Comparison of ENCODE assay signal across 15 cellular contexts in the genomic region with DNA sequence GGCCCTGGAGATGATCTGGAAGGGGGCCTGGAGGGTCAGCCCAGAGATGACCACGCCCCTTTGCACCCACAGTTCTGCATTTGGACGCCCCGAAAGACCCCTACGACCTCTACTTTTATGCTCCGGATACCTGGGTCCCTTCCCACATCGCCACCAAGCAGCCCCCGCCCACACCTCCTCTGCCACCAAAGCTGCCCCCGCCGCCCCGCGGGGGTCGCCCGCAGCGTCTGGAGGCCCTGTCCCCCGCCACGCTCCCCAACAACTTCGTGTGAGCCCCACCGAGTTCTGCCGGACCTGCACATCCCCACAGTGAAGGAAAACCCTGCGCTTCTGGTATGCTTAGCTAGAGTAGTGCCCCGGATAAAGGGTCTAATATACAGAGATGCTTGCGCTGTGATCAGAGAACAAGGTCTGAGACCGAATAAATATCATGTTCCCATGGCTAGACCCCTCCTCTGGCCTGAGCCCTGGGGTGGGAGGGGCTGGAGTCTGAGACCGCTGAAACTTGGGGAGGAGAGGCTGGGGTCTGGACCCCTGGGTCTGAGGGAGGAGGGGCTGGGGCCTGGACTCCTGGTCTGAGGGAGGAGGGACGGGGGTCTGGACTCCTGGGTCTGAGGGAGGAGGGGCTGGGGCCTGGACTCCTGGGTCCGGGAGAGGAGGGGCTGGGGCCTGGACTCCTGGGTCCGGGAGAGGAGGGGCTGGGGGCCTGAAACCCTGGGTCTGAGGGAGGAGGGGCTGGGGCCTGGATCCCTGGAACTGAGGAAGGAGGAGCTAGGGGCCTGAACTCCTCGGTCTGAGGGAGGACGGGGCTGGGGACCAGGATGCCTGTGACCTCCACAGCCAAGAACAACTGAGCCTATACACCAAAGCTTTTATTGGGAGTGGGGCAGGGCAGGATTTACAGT. TPM values are rescaled to one million over a fixed set of nuclear protein-coding genes. Genes with fewer than 3 reads are reported as not detected.
A peak's percentile ranks its signal among the peaks of the same experiment; 100 is the strongest.
DNase-seq lines count a peak whose midpoint lies in the region; ATAC-seq, FAIRE-seq and TF ChIP-seq lines count a peak whose summit lies in the region.
"Had no signal": no experiment of that assay in that cellular context is flagged by ENCODE, and none has a peak within 500 bp of the region (broad histone marks: within the 10 kb centered on the region; RNA-seq: fewer than 3 reads in every experiment).

No MANE protein-coding gene starts in this region.

- intact Hi-C loops in K562 (cut with micrococcal nuclease): no loop called here
- intact Hi-C loops in left lung (cut with DNase I): no loop called here

- peak overlapping the region; percentile 12; the same call in 1 of the 2 replicates for H3K4me3 ChIP-seq in K562
- H3K4me3 ChIP-seq in left lung: no peak overlapping the region

- no TSS peak for BruUV-seq in K562 (replicated peaks; lab: Mats Ljungman, UMichigan)

- no peak for DNase-seq in stimulated activated naive CD8-positive, alpha-beta T cell treated with anti-CD3 and anti-CD28 coated beads, Interleukin-15, Interleukin-2, amounts not matched to agents 100 U/mL and 50 U/mL, for 24 hours
- DNase-seq in K562 (ENCODE audit: extremely low read depth in 1 of 4, low spot score in 3 of 4): no peak
- DNase-seq in memory B cell (ENCODE audit: low spot score in 2 of 2): no peak
- DNase-seq in type B pancreatic cell (ENCODE audit: extremely low spot score, unreplicated experiment): no peak
- DNase-seq in HPDE6-E6E7 (ENCODE audit: extremely low spot score): no peak
- DNase-seq in left lung: no peak
- DNase-seq in 8988T: no peak
- DNase-seq: foreskin melanocyte, NCI-H187 treated with DMSO at 0.1 percent for 48 hours had no signal

- H3K36me3 ChIP-seq in K562 (ENCODE audit: control insufficient read depth, insufficient read depth, low read length) (no peaks in the 10 kb centered on the region; the same call in 2 of the 3 replicates), left lung (no peaks in the 10 kb centered on the region)

- no peak for ATAC-seq in stimulated activated naive CD8-positive, alpha-beta T cell treated with anti-CD3 and anti-CD28 coated beads, Interleukin-15, Interleukin-2, amounts not matched to agents 100 U/mL and 50 U/mL, for 24 hours
- ATAC-seq in K562 (no peak), memory B cell (ENCODE audit: low read depth) (no peak), left lung (no peak)

- H4K20me1 ChIP-seq in K562 (replicated peaks; ENCODE audit: control insufficient read depth, insufficient read depth, low read length): no peaks in the 10 kb centered on the region

- no peak for TF ChIP-seq RAD21 in K562 (CRISPR knock-in tag; conservative IDR thresholded peaks at IDR 0.05 in 1 of 2, IDR thresholded peaks at IDR 0.05 in 1 of 2)

- peaks cover 9% of the 10 kb centered on the region for H3K79me2 ChIP-seq in K562 (ENCODE audit: control insufficient read depth, insufficient read depth, low read length)

- H3K9me3 Mint-ChIP-seq in stimulated activated naive CD8-positive, alpha-beta T cell treated with anti-CD3 and anti-CD28 coated beads, Interleukin-15, Interleukin-2, amounts not matched to agents 100 ng/mL and 50 ng/mL, for 24 hours: no peaks in the 10 kb centered on the region
- H3K9me3 Mint-ChIP-seq in memory B cell (no peaks in the 10 kb centered on the region), type B pancreatic cell (no peaks in the 10 kb centered on the region)

- no peak for TF ChIP-seq POLR2A in K562 (conservative IDR thresholded peaks at IDR 0.05)

- no peaks in the 10 kb centered on the region for H3K36me3 Mint-ChIP-seq in stimulated activated naive CD8-positive, alpha-beta T cell treated with anti-CD3 and anti-CD28 coated beads, Interleukin-15, Interleukin-2, amounts not matched to agents 100 ng/mL and 50 ng/mL, for 24 hours (ENCODE audit: low read depth)
- H3K36me3 Mint-ChIP-seq in memory B cell (peaks cover 1% of the 10 kb centered on the region), type B pancreatic cell (no peaks in the 10 kb centered on the region)

- CTCF ChIA-PET in K562 (lab: Yijun Ruan, JAX; ENCODE audit: low intra/inter-chr PET ratio): no interaction called here

- H2AFZ ChIP-seq in K562 (ENCODE audit: low read depth, low read length): no peak overlapping the region; the same call in 1 of the 2 replicates

- no peak for FAIRE-seq in K562 (lab: Jason Lieb, UNC)

- peak overlapping the region; percentile 56 for H3K4me3 Mint-ChIP-seq in stimulated activated naive CD8-positive, alpha-beta T cell treated with anti-CD3 and anti-CD28 coated beads, Interleukin-15, Interleukin-2, amounts not matched to agents 100 ng/mL and 50 ng/mL, for 24 hours
- H3K4me3 Mint-ChIP-seq in memory B cell: peak overlapping the region; percentile 67
- H3K4me3 Mint-ChIP-seq in type B pancreatic cell: peak overlapping the region; percentile 79

- TF ChIP-seq CTCF in K562 (IDR thresholded peaks at IDR 0.05 in 2 of 3, conservative IDR thresholded peaks at IDR 0.05 in 1 of 3; ENCODE audit: insufficient read depth in 2 of 3, low read depth in 1 of 3, low read length in 3 of 3): no peak
- TF ChIP-seq CTCF in type B pancreatic cell (conservative IDR thresholded peaks at IDR 0.05): no peak
- TF ChIP-seq CTCF in left lung (IDR thresholded peaks at IDR 0.05): no peak

- H3K9me3 ChIP-seq in K562 (replicated peaks; ENCODE audit: control insufficient read depth, insufficient read depth, low read depth, low read length) (no peaks in the 10 kb centered on the region), left lung (no peaks in the 10 kb centered on the region)

- TF ChIP-seq EP300 in K562 (IDR thresholded peaks at IDR 0.05; ENCODE audit: low read length): no peak

- WGBS in K562 (ENCODE audit: insufficient coverage, low coverage, missing lambda C conversion rate): 70% methylated on average over 11 of the region's 29 CpGs

- peaks cover 38% of the 10 kb centered on the region for H3K4me1 Mint-ChIP-seq in stimulated activated naive CD8-positive, alpha-beta T cell treated with anti-CD3 and anti-CD28 coated beads, Interleukin-15, Interleukin-2, amounts not matched to agents 100 ng/mL and 50 ng/mL, for 24 hours (ENCODE audit: low read depth)
- H3K4me1 Mint-ChIP-seq in memory B cell (peaks cover 50% of the 10 kb centered on the region), type B pancreatic cell (ENCODE audit: unreplicated experiment) (peaks cover 22% of the 10 kb centered on the region)

- POLR2A ChIA-PET in K562 (lab: Yijun Ruan, JAX): interaction anchor here (0.7 to 1.7 kb wide), 4 partner anchors 12 to 46 kb away, joined by 3 to 4 read pairs (median 4); a partner anchor contains a TSS

- H3K27me3 Mint-ChIP-seq in stimulated activated naive CD8-positive, alpha-beta T cell treated with anti-CD3 and anti-CD28 coated beads, Interleukin-15, Interleukin-2, amounts not matched to agents 100 ng/mL and 50 ng/mL, for 24 hours: peaks cover 89% of the 10 kb centered on the region
- H3K27me3 Mint-ChIP-seq in memory B cell: peaks cover 65% of the 10 kb centered on the region
- peaks cover 93% of the 10 kb centered on the region for H3K27me3 Mint-ChIP-seq in type B pancreatic cell

- in situ Hi-C loops in K562 (cut with MboI): no loop called here

- no peak overlapping the region for H3K27ac Mint-ChIP-seq in stimulated activated naive CD8-positive, alpha-beta T cell treated with anti-CD3 and anti-CD28 coated beads, Interleukin-15, Interleukin-2, amounts not matched to agents 100 ng/mL and 50 ng/mL, for 24 hours
- no peak overlapping the region for H3K27ac Mint-ChIP-seq in memory B cell
- H3K27ac Mint-ChIP-seq in type B pancreatic cell: no peak overlapping the region

- no peaks in the 10 kb centered on the region for H3K9me1 ChIP-seq in K562 (ENCODE audit: control insufficient read depth, insufficient read depth, low read length)

- H3K27ac ChIP-seq in K562 (ENCODE audit: extremely low read depth, low read depth, low read length) (no peak overlapping the region), left lung (no peak overlapping the region)
- H3K27ac ChIP-seq: KMS-11 had no signal

- H3K27me3 ChIP-seq in K562 (ENCODE audit: control insufficient read depth in 2 of 2, insufficient read depth in 2 of 2, low read length in 2 of 2): no peaks in the 10 kb centered on the region
- peaks cover 84 to 100% of the 10 kb centered on the region in 2 donors for H3K27me3 ChIP-seq in left lung

- H3K9ac ChIP-seq in K562 (ENCODE audit: insufficient read depth in 1 of 2, low read depth in 2 of 2, low read length in 2 of 2): peak overlapping the region in 1 of 2 experiments; percentile 87; a peak in 2 of 4 replicates
- H3K9ac ChIP-seq: KMS-11 had no signal

- H3K4me1 ChIP-seq in K562 (replicated peaks in 1 of 2; ENCODE audit: control insufficient read depth in 2 of 2, insufficient read depth in 2 of 2, low read length in 2 of 2): peaks cover 37 to 81% of the 10 kb centered on the region in 2 experiments
- H3K4me1 ChIP-seq in left lung: peaks cover 0 to 15% of the 10 kb centered on the region in 2 donors

- H3K4me2 ChIP-seq in K562 (ENCODE audit: insufficient read depth, low read length): peak overlapping the region; percentile 80; the same call in 1 of the 2 replicates
- H3K4me2 ChIP-seq: KMS-11 had no signal

RNA-seq across cellular contexts. Expression of a gene that starts 3.6 kb away (rescaled TPM):
- 1.3 and 1.6 TPM in 2 replicates for total RNA-seq in K562 (2011; cell fraction: chromatin; rRNA removed; ENCODE audit: low replicate concordance)
- 0.67 and 0.92 TPM in 2 replicates for total RNA-seq in K562 (2011; cell fraction: nucleolus; rRNA removed)
- total RNA-seq in K562 (2011; cell fraction: nucleoplasm; rRNA removed): 0.92 and 1.2 TPM in 2 replicates
- total RNA-seq in K562 (2014; rRNA removed) (0.12 TPM in 1 of 2 replicates, not detected in the other), K562 (2014; rRNA removed; fragmentation: Illumina TruSeq; extraction: Trizol) (not detected in 2 replicates), K562 (2015; rRNA removed; fragmentation: Illumina TruSeq; extraction: Trizol) (0.07 TPM in 1 of 2 replicates, not detected in the other), K562 (2021) (0.11 TPM in 1 of 2 replicates, not detected in the other), type B pancreatic cell (ENCODE audit: low replicate concordance) (not detected in 2 replicates), left lung (not detected)
- polyA plus RNA-seq in K562 (2011; rRNA removed) (0.19 and 0.26 TPM in 2 replicates), K562 (2014; fragmentation: Illumina TruSeq; extraction: Trizol) (0.33 and 0.40 TPM in 2 replicates), K562 (2014; fragmentation: Nextera tagmentation; extraction: Ambion mirVana) (under 1 TPM in 1 of 2 experiments, not detected in 1; 0.06 TPM), K562 (2014; rRNA removed) (0.11 and 0.33 TPM in 2 replicates)
- polyA plus RNA-seq in K562 (2011; cell fraction: cytosol; rRNA removed): 0.18 and 0.30 TPM in 2 replicates
- 1.8 and 2.6 TPM in 2 replicates for polyA plus RNA-seq in K562 (2011; cell fraction: nucleus; rRNA removed)
- polyA plus RNA-seq in K562 (2012): 0.33 and 0.53 TPM in 2 replicates
- polyA minus RNA-seq in K562 (2011; rRNA and poly(A)+ RNA removed): not detected in 2 replicates
- polyA minus RNA-seq in K562 (2011; cell fraction: cytosol; rRNA and poly(A)+ RNA removed): not detected in 2 replicates
- 0.27 and 0.56 TPM in 2 replicates for polyA minus RNA-seq in K562 (2011; cell fraction: nucleus; rRNA and poly(A)+ RNA removed)
- total RNA-seq: dermis microvascular lymphatic vessel endothelial cell, lung microvascular endothelial cell, renal cortical epithelial cell had no signal
- polyA plus RNA-seq: CD14-positive monocyte had no signal

RNA-seq across cellular contexts. Expression of a gene that starts 5.6 kb away (rescaled TPM):
- total RNA-seq in K562 (2011; cell fraction: chromatin; rRNA removed; ENCODE audit: low replicate concordance): not detected in 2 replicates
- not detected in 2 replicates for total RNA-seq in K562 (2011; cell fraction: nucleolus; rRNA removed)
- total RNA-seq in K562 (2011; cell fraction: nucleoplasm; rRNA removed): not detected in 2 replicates
- total RNA-seq in K562 (2014; rRNA removed): 0.61 TPM in 1 of 2 replicates, not detected in the other
- not detected in 2 replicates for total RNA-seq in K562 (2014; rRNA removed; fragmentation: Illumina TruSeq; extraction: Trizol)
- total RNA-seq in K562 (2015; rRNA removed; fragmentation: Illumina TruSeq; extraction: Trizol): not detected in 2 replicates
- total RNA-seq in K562 (2021): 0.60 and 1.3 TPM in 2 replicates
- polyA plus RNA-seq in K562 (2011; rRNA removed): not detected in 2 replicates
- 0.29 and 0.64 TPM in 2 replicates for polyA plus RNA-seq in K562 (2011; cell fraction: cytosol; rRNA removed)
- 0.70 TPM in 1 of 2 replicates, not detected in the other for polyA plus RNA-seq in K562 (2011; cell fraction: nucleus; rRNA removed)
- 0.39 TPM in 1 of 2 replicates, not detected in the other for polyA plus RNA-seq in K562 (2012)
- not detected in 2 replicates for polyA plus RNA-seq in K562 (2014; fragmentation: Illumina TruSeq; extraction: Trizol)
- polyA plus RNA-seq in K562 (2014; fragmentation: Nextera tagmentation; extraction: Ambion mirVana): not detected
- polyA plus RNA-seq in K562 (2014; rRNA removed): not detected in 2 replicates
- polyA minus RNA-seq in K562 (2011; rRNA and poly(A)+ RNA removed): not detected in 2 replicates
- not detected in 2 replicates for polyA minus RNA-seq in K562 (2011; cell fraction: cytosol; rRNA and poly(A)+ RNA removed)
- polyA minus RNA-seq in K562 (2011; cell fraction: nucleus; rRNA and poly(A)+ RNA removed): not detected in 2 replicates
- not detected in 2 replicates for total RNA-seq in type B pancreatic cell (ENCODE audit: low replicate concordance)
- total RNA-seq in left lung: not detected
- total RNA-seq: dermis microvascular lymphatic vessel endothelial cell, lung microvascular endothelial cell, renal cortical epithelial cell had no signal
- polyA plus RNA-seq: CD14-positive monocyte had no signal

RNA-seq across cellular contexts. Expression of a gene that starts 12.5 kb away (rescaled TPM):
- 9.2 and 13.8 TPM in 2 replicates for total RNA-seq in K562 (2011; cell fraction: chromatin; rRNA removed; ENCODE audit: low replicate concordance)
- 11.8 and 13.3 TPM in 2 replicates for total RNA-seq in K562 (2011; cell fraction: nucleolus; rRNA removed)
- 16.4 and 22.1 TPM in 2 replicates for total RNA-seq in K562 (2011; cell fraction: nucleoplasm; rRNA removed)
- 2.4 and 3.2 TPM in 2 replicates for total RNA-seq in K562 (2014; rRNA removed)
- 1.1 TPM in 2 replicates for total RNA-seq in K562 (2014; rRNA removed; fragmentation: Illumina TruSeq; extraction: Trizol)
- 1.4 TPM in 2 replicates for total RNA-seq in K562 (2015; rRNA removed; fragmentation: Illumina TruSeq; extraction: Trizol)
- 9.2 and 9.9 TPM in 2 replicates for total RNA-seq in K562 (2021)
- 4.8 and 7.0 TPM in 2 replicates for polyA plus RNA-seq in K562 (2011; rRNA removed)
- 9.6 and 10.2 TPM in 2 replicates for polyA plus RNA-seq in K562 (2011; cell fraction: cytosol; rRNA removed)
- polyA plus RNA-seq in K562 (2011; cell fraction: nucleus; rRNA removed): 8.6 TPM in 2 replicates
- polyA plus RNA-seq in K562 (2012): 6.9 and 8.3 TPM in 2 replicates
- 12.8 and 15.7 TPM in 2 replicates for polyA plus RNA-seq in K562 (2014; fragmentation: Illumina TruSeq; extraction: Trizol)
- polyA plus RNA-seq in K562 (2014; fragmentation: Nextera tagmentation; extraction: Ambion mirVana): 1 to 10 TPM; 1.7 to 1.8 TPM
- polyA plus RNA-seq in K562 (2014; rRNA removed): 5.5 and 5.7 TPM in 2 replicates
- 4.4 and 4.6 TPM in 2 replicates for polyA minus RNA-seq in K562 (2011; rRNA and poly(A)+ RNA removed)
- 3.5 and 3.8 TPM in 2 replicates for polyA minus RNA-seq in K562 (2011; cell fraction: cytosol; rRNA and poly(A)+ RNA removed)
- 1.8 and 2.4 TPM in 2 replicates for polyA minus RNA-seq in K562 (2011; cell fraction: nucleus; rRNA and poly(A)+ RNA removed)
- 0.19 TPM in 1 of 2 replicates, not detected in the other for total RNA-seq in type B pancreatic cell (ENCODE audit: low replicate concordance)
- under 1 TPM; 0.29 to 0.34 TPM for total RNA-seq in left lung

RNA-seq across cellular contexts. Expression of a gene that starts 22.8 kb away (rescaled TPM):
- total RNA-seq in K562 (2011; cell fraction: chromatin; rRNA removed; ENCODE audit: low replicate concordance): 153 and 228 TPM in 2 replicates
- 123 and 143 TPM in 2 replicates for total RNA-seq in K562 (2011; cell fraction: nucleolus; rRNA removed)
- total RNA-seq in K562 (2011; cell fraction: nucleoplasm; rRNA removed): 145 and 152 TPM in 2 replicates
- total RNA-seq in K562 (2014; rRNA removed) (224 and 233 TPM in 2 replicates), K562 (2014; rRNA removed; fragmentation: Illumina TruSeq; extraction: Trizol) (102 and 112 TPM in 2 replicates), K562 (2015; rRNA removed; fragmentation: Illumina TruSeq; extraction: Trizol) (120 and 125 TPM in 2 replicates), K562 (2021) (161 and 164 TPM in 2 replicates), type B pancreatic cell (ENCODE audit: low replicate concordance) (83.1 and 93.3 TPM in 2 replicates), left lung (10 to 100 TPM; 54.4 to 78.5 TPM)
- polyA plus RNA-seq in K562 (2011; rRNA removed) (137 and 156 TPM in 2 replicates), K562 (2014; fragmentation: Illumina TruSeq; extraction: Trizol) (137 and 156 TPM in 2 replicates), K562 (2014; fragmentation: Nextera tagmentation; extraction: Ambion mirVana) (10 to 100 TPM; 26.5 to 48.0 TPM), K562 (2014; rRNA removed) (199 and 221 TPM in 2 replicates)
- 171 and 200 TPM in 2 replicates for polyA plus RNA-seq in K562 (2011; cell fraction: cytosol; rRNA removed)
- 229 and 274 TPM in 2 replicates for polyA plus RNA-seq in K562 (2011; cell fraction: nucleus; rRNA removed)
- 153 and 156 TPM in 2 replicates for polyA plus RNA-seq in K562 (2012)
- polyA minus RNA-seq in K562 (2011; rRNA and poly(A)+ RNA removed): 105 and 146 TPM in 2 replicates
- polyA minus RNA-seq in K562 (2011; cell fraction: cytosol; rRNA and poly(A)+ RNA removed): 63.5 and 65.9 TPM in 2 replicates
- 52.0 and 62.1 TPM in 2 replicates for polyA minus RNA-seq in K562 (2011; cell fraction: nucleus; rRNA and poly(A)+ RNA removed)

RNA-seq across cellular contexts. Expression of a gene that starts 24.2 kb away (rescaled TPM):
- total RNA-seq in K562 (2011; cell fraction: chromatin; rRNA removed; ENCODE audit: low replicate concordance): 12.5 and 54.5 TPM in 2 replicates
- total RNA-seq in K562 (2011; cell fraction: nucleolus; rRNA removed): 31.5 and 38.2 TPM in 2 replicates
- 31.5 and 34.9 TPM in 2 replicates for total RNA-seq in K562 (2011; cell fraction: nucleoplasm; rRNA removed)
- 46.2 and 52.2 TPM in 2 replicates for total RNA-seq in K562 (2014; rRNA removed)
- total RNA-seq in K562 (2014; rRNA removed; fragmentation: Illumina TruSeq; extraction: Trizol): 2.1 and 2.4 TPM in 2 replicates
- total RNA-seq in K562 (2015; rRNA removed; fragmentation: Illumina TruSeq; extraction: Trizol): 17.0 and 18.6 TPM in 2 replicates
- 36.9 and 40.3 TPM in 2 replicates for total RNA-seq in K562 (2021)
- 7.6 and 12.4 TPM in 2 replicates for polyA plus RNA-seq in K562 (2011; rRNA removed)
- 14.7 and 45.1 TPM in 2 replicates for polyA plus RNA-seq in K562 (2011; cell fraction: cytosol; rRNA removed)
- polyA plus RNA-seq in K562 (2011; cell fraction: nucleus; rRNA removed): 30.5 and 50.7 TPM in 2 replicates
- 26.1 and 43.4 TPM in 2 replicates for polyA plus RNA-seq in K562 (2012)
- 2.2 and 8.9 TPM in 2 replicates for polyA plus RNA-seq in K562 (2014; fragmentation: Illumina TruSeq; extraction: Trizol)
- 1 to 10 TPM; 2.8 to 3.3 TPM for polyA plus RNA-seq in K562 (2014; fragmentation: Nextera tagmentation; extraction: Ambion mirVana)
- polyA plus RNA-seq in K562 (2014; rRNA removed): 29.7 and 31.7 TPM in 2 replicates
- polyA minus RNA-seq in K562 (2011; rRNA and poly(A)+ RNA removed): 3.5 and 5.4 TPM in 2 replicates
- 22.0 and 25.8 TPM in 2 replicates for polyA minus RNA-seq in K562 (2011; cell fraction: cytosol; rRNA and poly(A)+ RNA removed)
- polyA minus RNA-seq in K562 (2011; cell fraction: nucleus; rRNA and poly(A)+ RNA removed): 6.6 and 9.0 TPM in 2 replicates
- total RNA-seq in type B pancreatic cell (ENCODE audit: low replicate concordance): 22.7 and 33.7 TPM in 2 replicates
- 10 to 100 TPM; 29.3 to 54.2 TPM for total RNA-seq in left lung
